Comparison of ENCODE assay signal across 17 cellular contexts in the genomic region with DNA sequence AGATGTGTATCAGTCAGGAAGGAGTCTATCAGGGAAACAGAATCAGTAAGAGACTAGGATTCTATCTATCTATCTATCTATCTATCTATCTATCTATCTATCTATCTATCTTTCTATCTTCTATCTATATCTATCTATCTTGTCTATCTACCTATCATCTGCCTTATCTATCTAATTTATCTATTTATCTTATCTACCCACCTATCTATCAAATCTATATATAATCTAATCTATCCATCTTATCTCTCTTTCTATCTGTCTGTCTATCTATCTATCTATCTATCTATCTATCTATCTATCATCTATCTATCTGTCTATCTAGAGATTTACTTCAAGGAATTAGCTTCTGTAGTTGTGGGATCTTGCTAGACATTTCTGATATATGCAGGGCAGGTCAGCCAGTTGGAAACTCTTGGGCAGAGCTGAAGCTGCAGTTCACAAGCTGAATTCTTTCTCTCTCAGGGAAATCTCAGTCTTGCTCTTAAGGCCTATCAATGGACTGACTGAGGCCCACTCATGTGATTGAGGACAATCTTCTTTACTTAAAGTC.
DNase-seq lines count a peak whose midpoint lies in the region; ATAC-seq and TF ChIP-seq lines count a peak whose summit lies in the region.
"Had no signal": no experiment of that assay in that cellular context is flagged by ENCODE, and none has a peak within 500 bp of the region (broad histone marks: within the 10 kb centered on the region; RNA-seq: fewer than 3 reads in every experiment).

No MANE protein-coding gene starts in this region.

- no peaks in the 10 kb centered on the region for H4K20me1 ChIP-seq in smooth muscle cell (ENCODE audit: low read depth)

- H3K27me3 Mint-ChIP-seq in MCF 10A (ENCODE audit: insufficient read depth, unreplicated experiment) = no peaks in the 10 kb centered on the region
- no peaks in the 10 kb centered on the region for H3K27me3 Mint-ChIP-seq in central memory CD8-positive, alpha-beta T cell

- H3K27me3 ChIP-seq in breast epithelium (no peaks in the 10 kb centered on the region), foreskin keratinocyte (no peaks in the 10 kb centered on the region), smooth muscle cell (ENCODE audit: low read depth) (no peaks in the 10 kb centered on the region)
- H3K27me3 ChIP-seq: BE2C had no signal

- no peaks in the 10 kb centered on the region for H3F3A ChIP-seq in smooth muscle cell (ENCODE audit: low read depth)

- H3K4me3 ChIP-seq in breast epithelium (no peak overlapping the region), smooth muscle cell (no peak overlapping the region)
- H3K4me3 ChIP-seq: HAP-1 had no signal

- H3K4me1 Mint-ChIP-seq in MCF 10A (ENCODE audit: insufficient read depth, unreplicated experiment) = peaks cover 65% of the 10 kb centered on the region
- peaks cover 29% of the 10 kb centered on the region for H3K4me1 Mint-ChIP-seq in central memory CD8-positive, alpha-beta T cell

- H3K9me3 ChIP-seq in breast epithelium (no peaks in the 10 kb centered on the region), smooth muscle cell (replicated peaks; ENCODE audit: low read depth) (no peaks in the 10 kb centered on the region)
- H3K9me3 ChIP-seq: BE2C, HAP-1 had no signal

- DNase-seq in MCF 10A (ENCODE audit: unreplicated experiment) (no peak), breast epithelium (ENCODE audit: low spot score in 2 of 2) (no peak), foreskin keratinocyte (no peak), GDM1 (lab: John Stamatoyannopoulos, UW) (no peak), dermis blood vessel endothelial cell (no peak), smooth muscle cell (lab: John Stamatoyannopoulos, UW; ENCODE audit: unreplicated experiment) (no peak)
- no peak for DNase-seq in central memory CD8-positive, alpha-beta T cell (ENCODE audit: low spot score in 2 of 2)
- DNase-seq: BE2C; C1 segment of cervical spinal cord; CD4-positive, CD25-positive, alpha-beta regulatory T cell; CD8-positive, alpha-beta memory T cell; COR-L47; DMS 273 treated with DMSO at 0.1 percent for 48 hours; DMS53; DND-41; EL had no signal

- H3K4me1 ChIP-seq in breast epithelium (no peaks in the 10 kb centered on the region), foreskin keratinocyte (peaks cover 42% of the 10 kb centered on the region), smooth muscle cell (ENCODE audit: low read depth) (peaks cover 2% of the 10 kb centered on the region)
- H3K4me1 ChIP-seq: BE2C, HAP-1 had no signal

- H3K9ac ChIP-seq in smooth muscle cell (ENCODE audit: low read depth) = no peak overlapping the region

- H3K4me2 ChIP-seq in smooth muscle cell = no peak overlapping the region

- no peaks in the 10 kb centered on the region for H3K9me3 Mint-ChIP-seq in MCF 10A (ENCODE audit: unreplicated experiment)
- H3K9me3 Mint-ChIP-seq in central memory CD8-positive, alpha-beta T cell = no peaks in the 10 kb centered on the region
- H3K9me3 Mint-ChIP-seq: CD8-positive, alpha-beta memory T cell had no signal

- CTCF ChIA-PET in MCF 10A (lab: Yijun Ruan, JAX) = interaction anchor here (0.6 to 1.2 kb wide), 4 partner anchors 8 to 145 kb away, joined by 3 to 4 read pairs (median 4); no protein-coding TSS in a partner anchor

- no peak for TF ChIP-seq POLR2A in breast epithelium (IDR thresholded peaks at IDR 0.05)

- H3K36me3 Mint-ChIP-seq in MCF 10A (ENCODE audit: insufficient read depth, unreplicated experiment) = no peaks in the 10 kb centered on the region
- H3K36me3 Mint-ChIP-seq in central memory CD8-positive, alpha-beta T cell (ENCODE audit: insufficient read depth) = no peaks in the 10 kb centered on the region
- H3K36me3 Mint-ChIP-seq: CD4-positive, CD25-positive, alpha-beta regulatory T cell; CD8-positive, alpha-beta memory T cell had no signal

- POLR2A ChIA-PET in MCF 10A (lab: Yijun Ruan, JAX) = interaction anchor here (0.7 to 3.0 kb wide), 3 partner anchors 8 to 144 kb away, joined by 3 to 12 read pairs (median 3); no protein-coding TSS in a partner anchor

- ATAC-seq in central memory CD8-positive, alpha-beta T cell (replicated peaks; ENCODE audit: extremely low read depth, poor library complexity, severe bottlenecking) = no peak
- no peak for ATAC-seq in foreskin keratinocyte

- TF ChIP-seq CTCF in MCF 10A (IDR thresholded peaks at IDR 0.05; ENCODE audit: unreplicated experiment) (no peak), breast epithelium (IDR thresholded peaks at IDR 0.05) (no peak), foreskin keratinocyte (conservative IDR thresholded peaks at IDR 0.05) (no peak), smooth muscle cell (IDR thresholded peaks at IDR 0.05; ENCODE audit: borderline replicate concordance, insufficient read depth, poor library complexity, severe bottlenecking) (no peak)

- intact Hi-C loops in MCF 10A (cut with micrococcal nuclease) (loop anchor here (10.0 kb wide), 1 partner anchor 771 kb away; no protein-coding TSS in a partner anchor), breast epithelium (cut with DNase I; ENCODE audit: low total_unique reads) (no loop called here)

- H2AFZ ChIP-seq in smooth muscle cell (ENCODE audit: low read depth) = no peak overlapping the region

- H3K4me3 Mint-ChIP-seq in MCF 10A (ENCODE audit: unreplicated experiment) = no peak overlapping the region
- no peak overlapping the region for H3K4me3 Mint-ChIP-seq in central memory CD8-positive, alpha-beta T cell
- H3K4me3 Mint-ChIP-seq: CD4-positive, CD25-positive, alpha-beta regulatory T cell; CD8-positive, alpha-beta memory T cell had no signal

- H3K27ac Mint-ChIP-seq in MCF 10A (ENCODE audit: low read depth, unreplicated experiment) = peak overlapping the region; percentile 87
- H3K27ac Mint-ChIP-seq in central memory CD8-positive, alpha-beta T cell (ENCODE audit: low read depth) = peak overlapping the region; percentile 72

- H3K27ac ChIP-seq in breast epithelium (no peak overlapping the region), foreskin keratinocyte (peak overlapping the region; percentile 88), smooth muscle cell (ENCODE audit: low read depth) (no peak overlapping the region)

- no peaks in the 10 kb centered on the region for H3K36me3 ChIP-seq in breast epithelium
- H3K36me3 ChIP-seq in smooth muscle cell (ENCODE audit: low read depth) = no peaks in the 10 kb centered on the region
- H3K36me3 ChIP-seq: BE2C, HAP-1 had no signal

- no peaks in the 10 kb centered on the region for H3K79me2 ChIP-seq in smooth muscle cell (ENCODE audit: low read depth)

- BruUV-seq in MCF 10A (replicated peaks; lab: Mats Ljungman, UMichigan) = no TSS peak
